Comparison of ENCODE assay signal across 9 cellular contexts in the genomic region with DNA sequence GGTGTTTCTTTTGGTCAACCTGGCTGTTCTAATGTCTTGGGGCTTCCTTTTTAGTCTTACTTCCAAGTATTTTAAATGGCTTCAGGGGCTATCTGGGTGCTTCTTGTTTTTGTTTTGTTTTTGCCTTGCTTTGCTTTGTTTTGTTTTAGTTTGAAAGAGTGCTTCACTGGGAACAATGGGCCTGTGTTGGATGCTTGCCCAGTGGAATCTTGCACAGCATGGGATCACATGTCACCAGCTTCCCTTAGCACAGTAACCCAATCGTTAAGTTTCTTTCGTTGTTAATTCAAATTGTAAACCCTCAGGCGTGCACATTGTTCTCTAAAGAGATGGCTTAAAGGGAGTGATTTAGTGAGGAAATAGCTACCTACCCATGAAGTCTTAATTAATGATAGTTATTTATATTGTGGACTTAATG. TPM values are rescaled to one million over a fixed set of nuclear protein-coding genes. Genes with fewer than 3 reads are reported as not detected.
DNase-seq lines count a peak whose midpoint lies in the region; ATAC-seq and TF ChIP-seq lines count a peak whose summit lies in the region.
"Had no signal": no experiment of that assay in that cellular context is flagged by ENCODE, and none has a peak within 500 bp of the region (broad histone marks: within the 10 kb centered on the region; RNA-seq: fewer than 3 reads in every experiment).

No MANE protein-coding gene starts in this region.

- H3K4me1 Mint-ChIP-seq in CD8-positive, alpha-beta memory T cell: peaks cover 0 to under 1% (median 0%) of the 10 kb centered on the region in 3 donors
- H3K4me1 Mint-ChIP-seq: activated B cell treated with CpG ODN at 0.5 μM for 24 hours had no signal

- CTCF ChIA-PET in CD8-positive, alpha-beta memory T cell (lab: Charles Lee): no interaction called here

- peak; percentile 81 for ATAC-seq in left ventricle myocardium superior
- peak; percentile 64 to 76 for ATAC-seq in gastrocnemius medialis
- ATAC-seq in GM19452 (IDR thresholded peaks at IDR 0.05; ENCODE audit: unreplicated experiment): no peak
- ATAC-seq in GM21381 (IDR thresholded peaks at IDR 0.05; ENCODE audit: unreplicated experiment): no peak

- no peaks in the 10 kb centered on the region for H3K36me3 Mint-ChIP-seq in CD8-positive, alpha-beta memory T cell

- H3K27me3 ChIP-seq in SJSA1 (replicated peaks) (0 out of 2 replicates have a peak, but pooled peaks cover 3% of the 10 kb centered on the region), gastrocnemius medialis (no peaks in the 10 kb centered on the region)
- H3K27me3 ChIP-seq in CD8-positive, alpha-beta memory T cell (ENCODE audit: insufficient read depth, low read length, poor library complexity, severe bottlenecking): no peaks in the 10 kb centered on the region

- H3K27ac Mint-ChIP-seq in CD8-positive, alpha-beta memory T cell: no peak overlapping the region
- H3K27ac Mint-ChIP-seq: activated B cell treated with CpG ODN at 0.5 μM for 24 hours had no signal

- intact Hi-C loops in left ventricle myocardium superior (cut with micrococcal nuclease) (no loop called here), gastrocnemius medialis (cut with DNase I; ENCODE audit: low total_unique reads) (no loop called here)

- no peak for TF ChIP-seq POLR2A in gastrocnemius medialis (IDR thresholded peaks at IDR 0.05)

- no peaks in the 10 kb centered on the region for H3K9me3 Mint-ChIP-seq in CD8-positive, alpha-beta memory T cell
- H3K9me3 Mint-ChIP-seq: activated B cell treated with CpG ODN at 0.5 μM for 24 hours had no signal

- TF ChIP-seq EP300 in Ishikawa (IDR thresholded peaks at IDR 0.05; ENCODE audit: borderline replicate concordance): peak; percentile 56; the same call in 1 of the 2 replicates

- no peak overlapping the region for H3K27ac ChIP-seq in SJSA1
- H3K27ac ChIP-seq in gastrocnemius medialis: peak overlapping the region in 2 of 4 donors; percentile 44 to 52
- H3K27ac ChIP-seq in CD8-positive, alpha-beta memory T cell (ENCODE audit: low read depth, low read length): no peak overlapping the region

- no peaks in the 10 kb centered on the region for H3K27me3 Mint-ChIP-seq in CD8-positive, alpha-beta memory T cell

- in situ Hi-C loops in gastrocnemius medialis (cut with MboI; ENCODE audit: low sequenced_read_pairs in 4 of 4): no loop called here

- POLR2A ChIA-PET in CD8-positive, alpha-beta memory T cell (lab: Charles Lee): no interaction called here

- no peak overlapping the region for H3K4me3 Mint-ChIP-seq in CD8-positive, alpha-beta memory T cell
- H3K4me3 Mint-ChIP-seq: activated B cell treated with CpG ODN at 0.5 μM for 24 hours had no signal

- no peak for TF ChIP-seq RAD21 in Ishikawa (IDR thresholded peaks at IDR 0.05; ENCODE audit: low read depth)

- H3K4me3 ChIP-seq in SJSA1: no peak overlapping the region
- H3K4me3 ChIP-seq in gastrocnemius medialis: no peak overlapping the region
- no peak overlapping the region for H3K4me3 ChIP-seq in CD8-positive, alpha-beta memory T cell (ENCODE audit: low read length)

- H3K36me3 ChIP-seq in SJSA1: no peaks in the 10 kb centered on the region
- H3K36me3 ChIP-seq in gastrocnemius medialis: no peaks in the 10 kb centered on the region
- no peaks in the 10 kb centered on the region for H3K36me3 ChIP-seq in CD8-positive, alpha-beta memory T cell (ENCODE audit: insufficient read depth, low read length)

- H3K9me3 ChIP-seq in SJSA1 (replicated peaks) (no peaks in the 10 kb centered on the region), gastrocnemius medialis (no peaks in the 10 kb centered on the region)
- H3K9me3 ChIP-seq in CD8-positive, alpha-beta memory T cell (ENCODE audit: low read length): no peaks in the 10 kb centered on the region

- DNase-seq in SJSA1 (ENCODE audit: low read depth in 1 of 2, low spot score in 2 of 2): peak; percentile 70 to 83
- peak; percentile 34 for DNase-seq in left ventricle myocardium superior
- DNase-seq in gastrocnemius medialis: peak in 1 of 2 donors; percentile 29
- no peak for DNase-seq in CD8-positive, alpha-beta memory T cell
- DNase-seq in stimulated activated CD8-positive, alpha-beta memory T cell treated with anti-CD3 and anti-CD28 coated beads, Interleukin-4, amount 100 ng/mL, for 48 hours: no peak
- DNase-seq: activated B cell treated with CpG ODN at 0.5 μM for 24 hours had no signal

- H3K4me1 ChIP-seq in SJSA1 (replicated peaks) (peaks cover 16% of the 10 kb centered on the region), gastrocnemius medialis (peaks cover 4 to 7% of the 10 kb centered on the region in 2 donors)
- H3K4me1 ChIP-seq in CD8-positive, alpha-beta memory T cell (ENCODE audit: insufficient read depth, low read length): no peaks in the 10 kb centered on the region

- TF ChIP-seq CTCF in gastrocnemius medialis (IDR thresholded peaks at IDR 0.05 in 4 of 5, conservative IDR thresholded peaks at IDR 0.05 in 1 of 5): no peak

TF ChIP-seq in Ishikawa, 13 proteins besides CTCF, POLR2A, EP300 and RAD21:
- TF ChIP-seq, protein P1, sequence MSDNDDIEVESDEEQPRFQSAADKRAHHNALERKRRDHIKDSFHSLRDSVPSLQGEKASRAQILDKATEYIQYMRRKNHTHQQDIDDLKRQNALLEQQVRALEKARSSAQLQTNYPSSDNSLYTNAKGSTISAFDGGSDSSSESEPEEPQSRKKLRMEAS (IDR thresholded peaks at IDR 0.05): 0 out of 2 replicates have a peak, but pooled peaks have one; percentile 20
- TF ChIP-seq TCF12 (IDR thresholded peaks at IDR 0.05; ENCODE audit: low read depth) (peak; percentile 80), FOXM1 (IDR thresholded peaks at IDR 0.05; ENCODE audit: borderline replicate concordance, low read depth) (peak; percentile 63; the same call in 1 of the 2 replicates), YY1 (IDR thresholded peaks at IDR 0.05; ENCODE audit: low read depth) (no peak; the same call in 1 of the 2 replicates), CREB1 (IDR thresholded peaks at IDR 0.05; ENCODE audit: low read depth) (no peak), ZBTB7A (IDR thresholded peaks at IDR 0.05; ENCODE audit: low read depth) (no peak), TAF1 (IDR thresholded peaks at IDR 0.05; ENCODE audit: low read depth) (no peak), CEBPB (IDR thresholded peaks at IDR 0.05) (no peak; the same call in 1 of the 2 replicates), NFIC (IDR thresholded peaks at IDR 0.05) (peak; percentile 94), EGR1 (IDR thresholded peaks at IDR 0.05) (no peak), TEAD4 (IDR thresholded peaks at IDR 0.05) (peak; percentile 42)
- TF ChIP-seq, protein P2, sequence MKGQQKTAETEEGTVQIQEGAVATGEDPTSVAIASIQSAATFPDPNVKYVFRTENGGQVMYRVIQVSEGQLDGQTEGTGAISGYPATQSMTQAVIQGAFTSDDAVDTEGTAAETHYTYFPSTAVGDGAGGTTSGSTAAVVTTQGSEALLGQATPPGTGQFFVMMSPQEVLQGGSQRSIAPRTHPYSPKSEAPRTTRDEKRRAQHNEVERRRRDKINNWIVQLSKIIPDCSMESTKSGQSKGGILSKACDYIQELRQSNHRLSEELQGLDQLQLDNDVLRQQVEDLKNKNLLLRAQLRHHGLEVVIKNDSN (IDR thresholded peaks at IDR 0.05): peak; percentile 63
- TF ChIP-seq, protein P3, sequence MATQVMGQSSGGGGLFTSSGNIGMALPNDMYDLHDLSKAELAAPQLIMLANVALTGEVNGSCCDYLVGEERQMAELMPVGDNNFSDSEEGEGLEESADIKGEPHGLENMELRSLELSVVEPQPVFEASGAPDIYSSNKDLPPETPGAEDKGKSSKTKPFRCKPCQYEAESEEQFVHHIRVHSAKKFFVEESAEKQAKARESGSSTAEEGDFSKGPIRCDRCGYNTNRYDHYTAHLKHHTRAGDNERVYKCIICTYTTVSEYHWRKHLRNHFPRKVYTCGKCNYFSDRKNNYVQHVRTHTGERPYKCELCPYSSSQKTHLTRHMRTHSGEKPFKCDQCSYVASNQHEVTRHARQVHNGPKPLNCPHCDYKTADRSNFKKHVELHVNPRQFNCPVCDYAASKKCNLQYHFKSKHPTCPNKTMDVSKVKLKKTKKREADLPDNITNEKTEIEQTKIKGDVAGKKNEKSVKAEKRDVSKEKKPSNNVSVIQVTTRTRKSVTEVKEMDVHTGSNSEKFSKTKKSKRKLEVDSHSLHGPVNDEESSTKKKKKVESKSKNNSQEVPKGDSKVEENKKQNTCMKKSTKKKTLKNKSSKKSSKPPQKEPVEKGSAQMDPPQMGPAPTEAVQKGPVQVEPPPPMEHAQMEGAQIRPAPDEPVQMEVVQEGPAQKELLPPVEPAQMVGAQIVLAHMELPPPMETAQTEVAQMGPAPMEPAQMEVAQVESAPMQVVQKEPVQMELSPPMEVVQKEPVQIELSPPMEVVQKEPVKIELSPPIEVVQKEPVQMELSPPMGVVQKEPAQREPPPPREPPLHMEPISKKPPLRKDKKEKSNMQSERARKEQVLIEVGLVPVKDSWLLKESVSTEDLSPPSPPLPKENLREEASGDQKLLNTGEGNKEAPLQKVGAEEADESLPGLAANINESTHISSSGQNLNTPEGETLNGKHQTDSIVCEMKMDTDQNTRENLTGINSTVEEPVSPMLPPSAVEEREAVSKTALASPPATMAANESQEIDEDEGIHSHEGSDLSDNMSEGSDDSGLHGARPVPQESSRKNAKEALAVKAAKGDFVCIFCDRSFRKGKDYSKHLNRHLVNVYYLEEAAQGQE (IDR thresholded peaks at IDR 0.05; ENCODE audit: low read depth): no peak

RNA-seq across cellular contexts. Expression of a gene that starts 8.9 kb away (rescaled TPM):
- total RNA-seq in SJSA1 (2014; rRNA removed; shearing (Covaris generic)): 0.05 TPM in 1 of 2 replicates, not detected in the other
- total RNA-seq in left ventricle myocardium superior (0.32 TPM), gastrocnemius medialis (under 1 TPM in 1 of 4 donors, not detected in 3; 0.63 TPM)
- total RNA-seq in CD8-positive, alpha-beta memory T cell: not detected
- not detected for polyA plus RNA-seq in CD8-positive, alpha-beta memory T cell
- total RNA-seq: activated B cell treated with CpG ODN at 0.5 μM for 24 hours had no signal

RNA-seq across cellular contexts. Expression of a gene that starts 45.2 kb away (rescaled TPM):
- 11.0 and 15.1 TPM in 2 replicates for total RNA-seq in SJSA1 (2014; rRNA removed; shearing (Covaris generic))
- 5.2 TPM for total RNA-seq in left ventricle myocardium superior
- 1 to 10 TPM; 2.4 to 7.7 (median 4.7) TPM for total RNA-seq in gastrocnemius medialis
- 10 to 100 TPM; 13.6 to 15.5 TPM for total RNA-seq in CD8-positive, alpha-beta memory T cell
- 13.7 TPM for polyA plus RNA-seq in CD8-positive, alpha-beta memory T cell

Comparison
In these comparisons a context has a peak if more than half of its experiments do, and no peak if none do; other contexts are left out.
1. DNase-seq: peak in SJSA1 (2 of 2) and left ventricle myocardium superior (single experiment); none in CD8-positive, alpha-beta memory T cell (0 of 5) and stimulated activated CD8-positive, alpha-beta memory T cell treated with anti-CD3 and anti-CD28 coated beads, Interleukin-4, amount 100 ng/mL, for 48 hours (single experiment).
2. ATAC-seq: peak in left ventricle myocardium superior (single experiment) and gastrocnemius medialis (2 of 2); none in GM19452 (single experiment) and GM21381 (single experiment).